Comparison of ENCODE assay signal across 17 cellular contexts in the genomic region with DNA sequence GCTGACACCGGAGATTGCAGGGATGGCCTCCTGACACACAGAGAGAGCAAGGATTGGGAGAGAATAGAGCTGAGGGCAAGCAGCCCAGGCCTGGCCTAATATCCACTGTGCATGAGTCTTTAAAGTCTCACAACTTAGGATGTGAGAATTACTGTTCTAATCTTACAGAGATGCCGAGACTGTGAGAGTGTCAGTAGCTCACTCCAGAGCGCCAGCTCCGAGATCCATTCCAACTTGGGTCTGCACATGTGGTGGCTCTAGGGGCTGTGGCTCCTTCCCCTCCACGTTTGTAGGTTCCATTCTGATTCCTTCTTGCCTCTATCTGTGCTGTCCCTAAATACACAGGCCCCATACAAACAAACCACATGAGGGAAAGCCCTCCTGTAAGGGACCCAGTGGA.
"Had no signal": no experiment of that assay in that cellular context is flagged by ENCODE, and none has a peak within 500 bp of the region (broad histone marks: within the 10 kb centered on the region; RNA-seq: fewer than 3 reads in every experiment).

No MANE protein-coding gene starts in this region.

- H3K27ac Mint-ChIP-seq: natural killer cell had no signal

- H3K27ac ChIP-seq: coronary artery, left lung, prostate gland, VCaP had no signal

- H3K36me3 ChIP-seq: left lung, prostate gland had no signal

- H3K9me3 Mint-ChIP-seq: natural killer cell had no signal

- H3K27me3 Mint-ChIP-seq: brain had no signal

- DNase-seq: activated CD4-positive, alpha-beta T cell treated with anti-CD3 and anti-CD28 coated beads for 1 hour; activated naive CD4-positive, alpha-beta T cell treated with anti-CD3 and anti-CD28 coated beads, Interleukin-2, amount 50 U/mL, for 16 hours; central memory CD4-positive, alpha-beta T cell; effector CD4-positive, alpha-beta T cell; foreskin keratinocyte; glutamatergic neuron; hypothalamus; kidney; left lung; mucosa of descending colon; natural killer cell; right cardiac atrium; small intestine had no signal

- H3K27me3 ChIP-seq: foreskin keratinocyte, left lung had no signal

- ATAC-seq: foreskin keratinocyte, left lung, mucosa of descending colon, right cardiac atrium had no signal

- H3K9me3 ChIP-seq: left lung, mucosa of descending colon, prostate gland had no signal

- H3K4me1 ChIP-seq: prostate gland had no signal

- H3K4me3 ChIP-seq: coronary artery, left lung, mucosa of descending colon, prostate gland had no signal

- H3K36me3 Mint-ChIP-seq: brain, natural killer cell had no signal

- H3K4me3 Mint-ChIP-seq: brain, natural killer cell had no signal
